ENCODE assay signal across 34 cellular contexts in genomic region chr12:88127855-88128254, GRCh38.
"Had no signal": no experiment of that assay in that cellular context is flagged by ENCODE, and none has a peak within 500 bp of the region (broad histone marks: within the 10 kb centered on the region; RNA-seq: fewer than 3 reads in every experiment).

No MANE protein-coding gene starts in this region.

- H3K27ac ChIP-seq: adrenal gland, ascending aorta, body of pancreas, brain microvascular endothelial cell, breast epithelium, cardiac muscle cell had no signal

- H3K4me1 ChIP-seq: adrenal gland, ascending aorta, body of pancreas, breast epithelium had no signal

- ATAC-seq: activated naive CD4-positive, alpha-beta T cell treated with anti-CD3 and anti-CD28 coated beads, Interleukin-2, amount 50 U/mL, for 72 hours; activated naive CD8-positive, alpha-beta T cell treated with anti-CD3 and anti-CD28 coated beads, Interleukin-2, amount 50 U/mL, for 24 hours; activated T-cell treated with anti-CD3 and anti-CD28 coated beads, Interleukin-2, amount 50 U/mL, for 4 hours; activated T-cell treated with anti-CD3 and anti-CD28 coated beads, Interleukin-2, amount 50 U/mL, for 72 hours; activated T-helper 17 cell treated with anti-CD3 and anti-CD28 coated beads, Interleukin-2, amount 50 U/mL, for 72 hours; body of pancreas had no signal

- FAIRE-seq: astrocyte, bronchial epithelial cell had no signal

- DNase-seq: activated effector memory CD4-positive, alpha-beta T cell treated with anti-CD3 and anti-CD28 coated beads, Interleukin-2, amount 50 U/mL, for 16 hours; activated effector memory CD4-positive, alpha-beta T cell treated with Interleukin-2 at 50 U/mL for 16 hours; activated gamma-delta T cell; activated gamma-delta T cell treated with Interleukin-2 at 50 U/mL for 16 hours; activated naive CD4-positive, alpha-beta T cell; activated naive CD4-positive, alpha-beta T cell treated with anti-CD3 and anti-CD28 coated beads for 36 hours; activated naive CD4-positive, alpha-beta T cell treated with anti-CD3 and anti-CD28 coated beads, Interleukin-2, amount 10 ng/mL, durations not matched to agents 7 days and 5 days; activated naive CD4-positive, alpha-beta T cell treated with anti-CD3 and anti-CD28 coated beads, Interleukin-2, amount 50 U/mL, for 16 hours; activated naive CD4-positive, alpha-beta T cell treated with Interleukin-2 at 50 U/mL for 16 hours; activated naive CD8-positive, alpha-beta T cell treated with anti-CD3 and anti-CD28 coated beads for 36 hours; activated naive CD8-positive, alpha-beta T cell treated with anti-CD3 and anti-CD28 coated beads, Interleukin-2, amount 10 ng/mL, durations not matched to agents 7 days and 5 days; activated naive CD8-positive, alpha-beta T cell treated with anti-CD3 and anti-CD28 coated beads, Interleukin-2, amount 50 U/mL, for 24 hours; activated T-cell treated with anti-CD3 and anti-CD28 coated beads, Interleukin-2, amount 50 U/mL, for 1 hour; activated T-cell treated with anti-CD3 and anti-CD28 coated beads, Interleukin-2, amount 50 U/mL, for 24 hours; activated T-cell treated with anti-CD3 and anti-CD28 coated beads, Interleukin-2, amount 50 U/mL, for 4 hours; activated T-cell treated with anti-CD3 and anti-CD28 coated beads, Interleukin-2, amount 50 U/mL, for 48 hours; activated T-cell treated with anti-CD3 and anti-CD28 coated beads, Interleukin-2, amount 50 U/mL, for 72 hours; adrenal gland; amniotic stem cell; amygdala; anterior cingulate cortex; aorta; body of pancreas; brain microvascular endothelial cell; caudate nucleus; central memory CD4-positive, alpha-beta T cell; cerebellar nuclear complex had no signal

- H3K36me3 ChIP-seq: adrenal gland, brain microvascular endothelial cell had no signal

- H3K27me3 ChIP-seq: adrenal gland, ascending aorta, body of pancreas, brain microvascular endothelial cell, breast epithelium, cardiac muscle cell had no signal

- H3K9me3 ChIP-seq: adrenal gland, ascending aorta, body of pancreas, breast epithelium had no signal

- H3K4me3 ChIP-seq: adrenal gland, ascending aorta, body of pancreas, breast epithelium, cardiac muscle cell had no signal
